Comparison of ENCODE assay signal across 8 cellular contexts in the genomic region with DNA sequence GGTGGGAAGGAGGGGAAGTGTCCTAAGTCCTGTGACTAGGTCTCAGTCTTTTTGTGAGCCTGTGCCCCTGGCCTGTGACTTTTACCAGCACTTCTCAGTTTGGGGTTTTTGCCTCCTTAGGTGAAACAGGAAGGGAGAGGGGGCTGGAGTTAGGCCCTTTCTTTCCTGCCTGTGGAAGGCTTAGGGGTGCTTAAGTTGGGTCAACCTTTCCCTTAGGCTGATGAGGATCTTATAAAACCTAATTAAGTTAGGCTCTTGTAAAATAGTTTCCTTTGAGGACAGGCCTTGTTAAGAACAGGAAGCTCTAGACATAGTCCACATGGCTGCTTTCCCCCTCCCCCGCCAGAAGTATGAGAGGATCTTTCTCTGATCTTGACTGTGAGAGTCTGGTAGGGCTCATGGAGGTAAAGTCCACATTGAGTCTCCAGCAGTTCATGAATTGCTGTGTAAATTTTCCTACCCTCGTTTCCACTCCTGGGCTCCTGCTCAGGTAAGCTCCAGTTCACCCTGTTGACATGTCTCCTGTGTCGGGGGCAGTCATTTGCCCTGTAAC. TPM values are rescaled to one million over a fixed set of nuclear protein-coding genes. Genes with fewer than 3 reads are reported as not detected.
DNase-seq lines count a peak whose midpoint lies in the region; ATAC-seq and TF ChIP-seq lines count a peak whose summit lies in the region.

No MANE protein-coding gene starts in this region.

- peak overlapping the region; percentile 45 for H3K9ac ChIP-seq in SU-DHL-6 (ENCODE audit: low read length)

- no peaks in the 10 kb centered on the region for H4K20me1 ChIP-seq in SU-DHL-6 (ENCODE audit: low read depth, low read length)

- H3K4me1 ChIP-seq in foreskin keratinocyte (no peaks in the 10 kb centered on the region), tibial nerve (peaks cover 0 to 4% (median 0%) of the 10 kb centered on the region in 4 donors)

- H3K27ac Mint-ChIP-seq in effector memory CD8-positive, alpha-beta T cell: peak overlapping the region; percentile 4 to 28
- peak overlapping the region; percentile 68 for H3K27ac Mint-ChIP-seq in stimulated activated effector memory CD8-positive, alpha-beta T cell treated with anti-CD3 and anti-CD28 coated beads, Interleukin-12 subunit alpha, Interleukin-12 subunit beta, amount 100 ng/mL, for 72 hours

- H3K27me3 Mint-ChIP-seq in effector memory CD8-positive, alpha-beta T cell: no peaks in the 10 kb centered on the region

- no peak for ATAC-seq in effector memory CD8-positive, alpha-beta T cell (replicated peaks)
- peak; percentile 28 for ATAC-seq in stimulated activated effector memory CD8-positive, alpha-beta T cell treated with anti-CD3 and anti-CD28 coated beads, Interleukin-12 subunit alpha, Interleukin-12 subunit beta, amount 100 ng/mL, for 72 hours
- no peak for ATAC-seq in foreskin keratinocyte

- H3K79me2 ChIP-seq in SU-DHL-6 (ENCODE audit: insufficient read depth, low read length): peaks cover 83% of the 10 kb centered on the region

- H3K4me1 Mint-ChIP-seq in effector memory CD8-positive, alpha-beta T cell (ENCODE audit: low read depth in 2 of 2): peaks cover 16 to 34% of the 10 kb centered on the region in 2 donors
- peaks cover 21% of the 10 kb centered on the region for H3K4me1 Mint-ChIP-seq in stimulated activated effector memory CD8-positive, alpha-beta T cell treated with anti-CD3 and anti-CD28 coated beads, Interleukin-12 subunit alpha, Interleukin-12 subunit beta, amount 100 ng/mL, for 72 hours

- H3K9me3 ChIP-seq in SU-DHL-6 (ENCODE audit: insufficient read depth, low read length) (no peaks in the 10 kb centered on the region), tibial nerve (no peaks in the 10 kb centered on the region)

- H3K27ac ChIP-seq in SU-DHL-6 (ENCODE audit: low read depth, low read length): peak overlapping the region; percentile 69
- no peak overlapping the region for H3K27ac ChIP-seq in foreskin keratinocyte
- peak overlapping the region in 1 of 4 donors; percentile 23 for H3K27ac ChIP-seq in tibial nerve

- H3K27me3 ChIP-seq in SU-DHL-6 (ENCODE audit: low read length): no peaks in the 10 kb centered on the region
- H3K27me3 ChIP-seq in foreskin keratinocyte: no peaks in the 10 kb centered on the region
- no peaks in the 10 kb centered on the region for H3K27me3 ChIP-seq in tibial nerve

- no peaks in the 10 kb centered on the region for H3K9me3 Mint-ChIP-seq in effector memory CD8-positive, alpha-beta T cell
- H3K9me3 Mint-ChIP-seq in stimulated activated effector memory CD8-positive, alpha-beta T cell treated with anti-CD3 and anti-CD28 coated beads, Interleukin-12 subunit alpha, Interleukin-12 subunit beta, amount 100 ng/mL, for 72 hours: no peaks in the 10 kb centered on the region

- TF ChIP-seq POLR2A in tibial nerve (IDR thresholded peaks at IDR 0.05): no peak

- TF ChIP-seq CTCF in SU-DHL-6 (IDR thresholded peaks at IDR 0.05; ENCODE audit: insufficient read depth, low read length, poor library complexity, severe bottlenecking): no peak
- TF ChIP-seq CTCF in foreskin keratinocyte (conservative IDR thresholded peaks at IDR 0.05): no peak
- no peak for TF ChIP-seq CTCF in tibial nerve (IDR thresholded peaks at IDR 0.05)

- H3K4me2 ChIP-seq in SU-DHL-6 (ENCODE audit: low read depth, low read length, poor library complexity, severe bottlenecking): peak overlapping the region; percentile 36

- H3K9me2 ChIP-seq in SU-DHL-6 (replicated peaks; ENCODE audit: insufficient read depth, low read length): no peaks in the 10 kb centered on the region

- H3F3A ChIP-seq in SU-DHL-6 (ENCODE audit: insufficient read depth): 0 out of 2 replicates have a peak, but pooled peaks cover 4% of the 10 kb centered on the region

- peak overlapping the region; percentile 13 for H2AFZ ChIP-seq in SU-DHL-6 (ENCODE audit: low read depth, low read length, severe bottlenecking)

- H3K4me3 ChIP-seq in SU-DHL-6 (ENCODE audit: insufficient read depth, low read length, poor library complexity, severe bottlenecking) (no peak overlapping the region), tibial nerve (no peak overlapping the region)

- no peaks in the 10 kb centered on the region for H3K36me3 ChIP-seq in SU-DHL-6 (ENCODE audit: low read length)
- peaks cover 0 to 21% (median 8%) of the 10 kb centered on the region in 3 donors for H3K36me3 ChIP-seq in tibial nerve

- H3K4me3 Mint-ChIP-seq in effector memory CD8-positive, alpha-beta T cell: no peak overlapping the region
- no peak overlapping the region for H3K4me3 Mint-ChIP-seq in stimulated activated effector memory CD8-positive, alpha-beta T cell treated with anti-CD3 and anti-CD28 coated beads, Interleukin-12 subunit alpha, Interleukin-12 subunit beta, amount 100 ng/mL, for 72 hours

- TF ChIP-seq EP300 in tibial nerve (IDR thresholded peaks at IDR 0.05): no peak

- H3K36me3 Mint-ChIP-seq in effector memory CD8-positive, alpha-beta T cell (ENCODE audit: insufficient read depth): peaks cover 2% of the 10 kb centered on the region
- H3K36me3 Mint-ChIP-seq in stimulated activated effector memory CD8-positive, alpha-beta T cell treated with anti-CD3 and anti-CD28 coated beads, Interleukin-12 subunit alpha, Interleukin-12 subunit beta, amount 100 ng/mL, for 72 hours: peaks cover 3% of the 10 kb centered on the region

- peak; percentile 25 for DNase-seq in DMS 273 (lab: John Stamatoyannopoulos, UW; ENCODE audit: unreplicated experiment)
- DNase-seq in DMS 273 treated with DMSO at 0.1 percent for 48 hours (lab: John Stamatoyannopoulos, UW): no peak
- peak in 1 of 3 experiments; percentile 11 for DNase-seq in effector memory CD8-positive, alpha-beta T cell
- DNase-seq in stimulated activated effector memory CD8-positive, alpha-beta T cell treated with anti-CD3 and anti-CD28 coated beads, Interleukin-12 subunit alpha, Interleukin-12 subunit beta, amount 100 ng/mL, for 72 hours (ENCODE audit: low spot score in 2 of 2): no peak
- DNase-seq in cerebellar nuclear complex (lab: John Stamatoyannopoulos, UW): no peak
- no peak for DNase-seq in foreskin keratinocyte
- no peak for DNase-seq in tibial nerve (ENCODE audit: low spot score in 2 of 2)

- WGBS in tibial nerve, 2 donors: 61 to 62% methylated on average over 3 of the region's 3 CpGs

RNA-seq across cellular contexts. Expression of a gene that starts 17.0 kb away (rescaled TPM):
- total RNA-seq in foreskin keratinocyte (5.4 and 5.6 TPM in 2 replicates), tibial nerve (10 to 100 TPM; 14.4 to 32.0 (median 22.4) TPM)
- polyA plus RNA-seq in foreskin keratinocyte: 2.9 and 3.7 TPM in 2 replicates

RNA-seq across cellular contexts. Expression of a gene that starts 26.0 kb away (rescaled TPM):
- total RNA-seq in foreskin keratinocyte: 7.4 and 7.6 TPM in 2 replicates
- polyA plus RNA-seq in foreskin keratinocyte: 2.0 and 2.4 TPM in 2 replicates
- 1 to 10 TPM; 4.8 to 8.1 (median 5.6) TPM for total RNA-seq in tibial nerve
